Comparison of ENCODE assay signal across 31 cellular contexts in genomic region chrX:18542897-18543296, GRCh38.
"Had no signal": no experiment of that assay in that cellular context is flagged by ENCODE, and none has a peak within 500 bp of the region (broad histone marks: within the 10 kb centered on the region; RNA-seq: fewer than 3 reads in every experiment).

No MANE protein-coding gene starts in this region.

- H3K4me3 ChIP-seq: cardiac muscle cell had no signal

- H3K27me3 Mint-ChIP-seq: activated B cell treated with CpG ODN at 0.5 μM for 24 hours; activated CD4-positive, alpha-beta memory T cell treated with anti-CD3 and anti-CD28 coated beads for 36 hours; activated naive CD4-positive, alpha-beta T cell treated with anti-CD3 and anti-CD28 coated beads, Interleukin-2, amount 10 ng/mL, durations not matched to agents 7 days and 5 days; activated naive CD8-positive, alpha-beta T cell; activated naive CD8-positive, alpha-beta T cell treated with anti-CD3 and anti-CD28 coated beads, Interleukin-2, amount 50 U/mL, for 24 hours had no signal

- H3K27me3 ChIP-seq: cardiac muscle cell had no signal

- H3K27ac ChIP-seq: cardiac muscle cell, VCaP had no signal

- ATAC-seq: activated naive CD8-positive, alpha-beta T cell treated with anti-CD3 and anti-CD28 coated beads, Interleukin-2, amount 50 U/mL, for 24 hours; Panc1; SK-N-SH treated with all-trans-retinoic acid at 6 μM for 48 hours; T-cell had no signal

- H3K4me1 Mint-ChIP-seq: activated naive CD4-positive, alpha-beta T cell treated with anti-CD3 and anti-CD28 coated beads, Interleukin-2, amount 10 ng/mL, durations not matched to agents 7 days and 5 days; activated naive CD8-positive, alpha-beta T cell treated with anti-CD3 and anti-CD28 coated beads, Interleukin-2, amount 50 U/mL, for 24 hours; T-cell had no signal

- DNase-seq: activated B cell treated with CpG ODN at 0.5 μM for 24 hours; activated CD4-positive, alpha-beta memory T cell treated with anti-CD3 and anti-CD28 coated beads for 36 hours; activated CD4-positive, alpha-beta T cell treated with anti-CD3 and anti-CD28 coated beads for 4 hours; activated CD4-positive, alpha-beta T cell treated with anti-CD3 and anti-CD28 coated beads, Interleukin-2, amount 50 U/mL, for 1 hour; activated CD4-positive, CD25-positive, alpha-beta regulatory T cell treated with anti-CD3 and anti-CD28 coated beads, Interleukin-2, amount 50 U/mL, for 72 hours; activated CD8-positive, alpha-beta memory T cell treated with anti-CD3 and anti-CD28 coated beads, Interleukin-2, amount 50 U/mL, for 48 hours; activated effector memory CD4-positive, alpha-beta T cell treated with Interleukin-2 at 50 U/mL for 16 hours; activated naive CD4-positive, alpha-beta T cell treated with anti-CD3 and anti-CD28 coated beads, Interleukin-2, amount 10 ng/mL, durations not matched to agents 7 days and 5 days; activated naive CD8-positive, alpha-beta T cell treated with anti-CD3 and anti-CD28 coated beads, Interleukin-2, amount 50 U/mL, for 24 hours; activated T-cell treated with anti-CD3 and anti-CD28 coated beads, Interleukin-2, amount 50 U/mL, for 48 hours; anterior cingulate cortex; Kasumi-1; KG1; MM.1S; MV-4-11; NCI-H1092; NCI-H1436 treated with DMSO at 0.1 percent for 48 hours; NCI-H1694 treated with DMSO at 0.1 percent for 48 hours; NCI-H2029; NCI-H345; NCI-H524 treated with DMSO at 0.1 percent for 48 hours; RPMI8226; SHP77 treated with DMSO at 0.1 percent for 48 hours; T-cell; T-helper 2 cell; T-helper 9 cell had no signal

- H3K4me3 Mint-ChIP-seq: activated B cell treated with CpG ODN at 0.5 μM for 24 hours; activated CD4-positive, alpha-beta memory T cell treated with anti-CD3 and anti-CD28 coated beads for 36 hours; activated naive CD4-positive, alpha-beta T cell treated with anti-CD3 and anti-CD28 coated beads, Interleukin-2, amount 10 ng/mL, durations not matched to agents 7 days and 5 days; activated naive CD8-positive, alpha-beta T cell; activated naive CD8-positive, alpha-beta T cell treated with anti-CD3 and anti-CD28 coated beads, Interleukin-2, amount 50 U/mL, for 24 hours; T-cell had no signal

- H3K36me3 Mint-ChIP-seq: activated naive CD4-positive, alpha-beta T cell treated with anti-CD3 and anti-CD28 coated beads, Interleukin-2, amount 10 ng/mL, durations not matched to agents 7 days and 5 days had no signal

- H3K36me3 ChIP-seq: cardiac muscle cell had no signal

- H3K27ac Mint-ChIP-seq: activated B cell treated with CpG ODN at 0.5 μM for 24 hours; activated CD4-positive, alpha-beta memory T cell treated with anti-CD3 and anti-CD28 coated beads for 36 hours; activated naive CD4-positive, alpha-beta T cell treated with anti-CD3 and anti-CD28 coated beads, Interleukin-2, amount 10 ng/mL, durations not matched to agents 7 days and 5 days; activated naive CD8-positive, alpha-beta T cell; activated naive CD8-positive, alpha-beta T cell treated with anti-CD3 and anti-CD28 coated beads, Interleukin-2, amount 50 U/mL, for 24 hours; T-cell had no signal
